ENCODE assay signal across 8 cellular contexts in the genomic region with DNA sequence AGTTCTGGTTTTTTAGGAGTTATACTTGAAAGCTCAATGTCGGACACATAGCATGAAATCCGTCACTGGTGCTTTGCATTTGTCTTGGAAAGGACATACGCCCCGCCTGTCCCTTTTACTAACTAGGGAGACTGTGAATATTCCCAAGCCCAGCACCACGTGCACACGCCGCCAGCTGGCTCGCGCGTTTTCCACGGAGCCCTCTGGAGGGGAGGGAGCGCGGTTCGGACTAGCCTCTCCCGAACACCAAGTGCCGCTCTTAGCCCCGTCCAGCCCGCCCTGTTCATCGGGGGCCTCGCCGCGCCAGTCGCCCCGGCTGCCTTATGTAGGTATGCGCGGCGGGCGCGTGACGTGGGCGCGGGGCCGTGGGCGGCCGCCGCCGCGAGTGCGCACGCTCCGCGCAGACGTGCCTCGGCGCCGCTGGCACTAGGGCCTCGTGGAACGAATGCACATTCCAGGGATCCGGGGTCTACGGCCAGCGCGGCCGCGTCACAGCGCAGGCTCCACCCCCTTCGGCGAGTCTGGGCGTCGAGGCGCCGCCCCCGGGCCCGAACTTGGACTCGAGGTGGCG. TPM values are rescaled to one million over a fixed set of nuclear protein-coding genes. Genes with fewer than 3 reads are reported as not detected.
DNase-seq lines count a peak whose midpoint lies in the region; ATAC-seq and TF ChIP-seq lines count a peak whose summit lies in the region.

No MANE protein-coding gene starts in this region.

- H3K4me1 ChIP-seq in osteoblast (ENCODE audit: insufficient read depth, low read length) = peaks cover 38% of the 10 kb centered on the region
- H3K4me1 ChIP-seq in thymus (ENCODE audit: control insufficient read depth, insufficient read depth, low read length) = peaks cover 34% of the 10 kb centered on the region

- WGBS in thymus = under 1% methylated on average over 65 of the region's 65 CpGs

- no peaks in the 10 kb centered on the region for H3K27me3 Mint-ChIP-seq in activated naive CD8-positive, alpha-beta T cell

- peak overlapping the region; percentile 93 for H3K4me3 Mint-ChIP-seq in activated naive CD8-positive, alpha-beta T cell

- peaks cover 35% of the 10 kb centered on the region for H3K79me2 ChIP-seq in osteoblast (ENCODE audit: insufficient read depth, low read length)

- ATAC-seq in HG02623 (IDR thresholded peaks at IDR 0.05; ENCODE audit: unreplicated experiment) = peak; percentile 43

- H3K4me1 Mint-ChIP-seq in activated naive CD8-positive, alpha-beta T cell (ENCODE audit: low read depth) = peaks cover 48% of the 10 kb centered on the region

- H3K27me3 ChIP-seq in osteoblast (ENCODE audit: insufficient read depth, low read length) (no peaks in the 10 kb centered on the region), thymus (ENCODE audit: control insufficient read depth, insufficient read depth) (no peaks in the 10 kb centered on the region)

- H3K4me3 ChIP-seq in GM12865 (ENCODE audit: low read depth, low read length) (peak overlapping the region; percentile 66), osteoblast (ENCODE audit: insufficient read depth, low read length) (peak overlapping the region; percentile 71), thymus (ENCODE audit: low read length) (peak overlapping the region; percentile 88)

- H3K4me2 ChIP-seq in osteoblast (ENCODE audit: insufficient read depth, low read length) = peak overlapping the region; percentile 88

- no peak overlapping the region for H2AFZ ChIP-seq in osteoblast (ENCODE audit: low read length)

- H3K27ac ChIP-seq in osteoblast (ENCODE audit: low read depth, low read length) (peak overlapping the region; percentile 98), thymus (ENCODE audit: low read depth) (peak overlapping the region; percentile 100)

- H4K20me1 ChIP-seq in osteoblast (ENCODE audit: insufficient read depth, low read length) = peaks cover 10% of the 10 kb centered on the region

- no peak for TF ChIP-seq CTCF in GM12865 (IDR thresholded peaks at IDR 0.05; ENCODE audit: insufficient read depth, low read depth, low read length, missing control alignments)
- TF ChIP-seq CTCF in osteoblast (IDR thresholded peaks at IDR 0.05; ENCODE audit: extremely low read depth, low read depth, low read length) = no peak

- DNase-seq in GM12865 (ENCODE audit: low read depth) = peak; percentile 94
- DNase-seq in NCI-H1105 (lab: John Stamatoyannopoulos, UW) = peak; percentile 70
- peak; percentile 90 for DNase-seq in SKM-1 (lab: John Stamatoyannopoulos, UW; ENCODE audit: unreplicated experiment)
- peak; percentile 93 for DNase-seq in glomerular visceral epithelial cell (ENCODE audit: extremely low spot score)
- peak; percentile 97 for DNase-seq in osteoblast (ENCODE audit: insufficient read length, low spot score, missing footprints)

- H3K9me3 Mint-ChIP-seq in activated naive CD8-positive, alpha-beta T cell (ENCODE audit: low read depth) = no peaks in the 10 kb centered on the region

- peaks cover 20% of the 10 kb centered on the region for H3K36me3 Mint-ChIP-seq in activated naive CD8-positive, alpha-beta T cell

- H3K27ac Mint-ChIP-seq in activated naive CD8-positive, alpha-beta T cell = peak overlapping the region; percentile 98

- H3K36me3 ChIP-seq in osteoblast (ENCODE audit: insufficient read depth, low read length) (peaks cover 29% of the 10 kb centered on the region), thymus (ENCODE audit: control insufficient read depth, insufficient read depth) (peaks cover 5% of the 10 kb centered on the region)

- H3K9me3 ChIP-seq in osteoblast (ENCODE audit: low read depth, low read length) (no peaks in the 10 kb centered on the region), thymus (ENCODE audit: control insufficient read depth) (no peaks in the 10 kb centered on the region)

RNA-seq across cellular contexts. Expression of gene IRF2BP2, which starts 0.7 kb away (rescaled TPM):
- 159 and 172 TPM in 2 replicates for total RNA-seq in osteoblast
- polyA plus RNA-seq in thymus = 60.3 TPM

Comparison
In these comparisons a context has a peak if more than half of its experiments do, and no peak if none do; other contexts are left out.
1. Peak in every context shown above with its lines: DNase-seq, ATAC-seq, H3K4me3 ChIP-seq and H3K27ac ChIP-seq.